In genomic region chr5:53023969-53024368, GRCh38 we compare ENCODE assay signal across 8 cellular contexts. TPM values are rescaled to one million over a fixed set of nuclear protein-coding genes. Genes with fewer than 3 reads are reported as not detected.
DNase-seq lines count a peak whose midpoint lies in the region; ATAC-seq and TF ChIP-seq lines count a peak whose summit lies in the region.

No MANE protein-coding gene starts in this region.

- POLR2A ChIA-PET in HCT116 (lab: Charles Lee): interaction anchor here (0.8 kb wide), 1 partner anchor 8 kb away, joined by 3 read pairs; no protein-coding TSS in a partner anchor

- no peak overlapping the region for H2AFZ ChIP-seq in HCT116 (ENCODE audit: low read depth, low read length, poor library complexity, severe bottlenecking)

- H3K4me3 ChIP-seq in HCT116 (replicated peaks in 1 of 2; ENCODE audit: low read depth in 1 of 2, low read length in 2 of 2) (no peak overlapping the region), gastroesophageal sphincter (no peak overlapping the region)

- ATAC-seq in GM18499 (IDR thresholded peaks at IDR 0.05; ENCODE audit: insufficient read depth, unreplicated experiment): peak; percentile 96
- ATAC-seq in HCT116: no peak
- peak; percentile 61 for ATAC-seq in gastroesophageal sphincter
- ATAC-seq in HG03571 (IDR thresholded peaks at IDR 0.05; ENCODE audit: unreplicated experiment): no peak

- intact Hi-C loops in HCT116 (cut with micrococcal nuclease) (no loop called here), cardiac septum (cut with DNase I) (no loop called here)

- RAD21 ChIA-PET in HCT116 (lab: Charles Lee; ENCODE audit: low non-redundant PET in 1 of 2, low total read pairs in 2 of 2, uncharacterized antibody in 2 of 2, unreplicated experiment in 2 of 2): no interaction called here

- H3K27me3 ChIP-seq in HCT116 (ENCODE audit: insufficient read depth, low read length) (no peaks in the 10 kb centered on the region), gastroesophageal sphincter (no peaks in the 10 kb centered on the region)

- no peaks in the 10 kb centered on the region for H3K9me3 ChIP-seq in HCT116 (ENCODE audit: control insufficient read depth in 1 of 2, insufficient read depth in 1 of 2, low read depth in 1 of 2, low read length in 2 of 2)
- no peaks in the 10 kb centered on the region for H3K9me3 ChIP-seq in gastroesophageal sphincter

- CTCF ChIA-PET in HCT116 (lab: Charles Lee): interaction anchor here (3.6 kb wide), 1 partner anchor 12 kb away, joined by 20 read pairs; no protein-coding TSS in a partner anchor

- H3K4me1 ChIP-seq in HCT116 (ENCODE audit: control insufficient read depth in 1 of 2, insufficient read depth in 2 of 2, low read length in 2 of 2) (peaks cover 17 to 19% of the 10 kb centered on the region in 2 experiments; a peak in 3 of 4 replicates), gastroesophageal sphincter (peaks cover 0 to 26% (median 2%) of the 10 kb centered on the region in 3 donors)

- no peak overlapping the region for H3K4me2 ChIP-seq in HCT116 (ENCODE audit: low read length)

- no peak overlapping the region for H3K9ac ChIP-seq in HCT116 (ENCODE audit: low read length)

- H3K9me2 ChIP-seq in HCT116 (ENCODE audit: insufficient read depth): no peaks in the 10 kb centered on the region

- no peak for TF ChIP-seq RAD21 in HCT116 (IDR thresholded peaks at IDR 0.05; ENCODE audit: low read depth)

- TF ChIP-seq POLR2A in HCT116 (IDR thresholded peaks at IDR 0.05; ENCODE audit: borderline replicate concordance, extremely low read depth, insufficient read depth, insufficient read length): no peak
- no peak for TF ChIP-seq POLR2A in gastroesophageal sphincter (IDR thresholded peaks at IDR 0.05)

- BruUV-seq in HCT116 (replicated peaks; lab: Mats Ljungman, UMichigan): no TSS peak

- H3K27ac ChIP-seq in HCT116 (ENCODE audit: low read depth, low read length) (no peak overlapping the region), gastroesophageal sphincter (peak overlapping the region in 1 of 4 donors; percentile 22)

- H3K36me3 ChIP-seq in HCT116 (ENCODE audit: control insufficient read depth in 1 of 2, insufficient read depth in 2 of 2, low read length in 2 of 2) (no peaks in the 10 kb centered on the region), gastroesophageal sphincter (no peaks in the 10 kb centered on the region)

- TF ChIP-seq CTCF in HCT116 (IDR thresholded peaks at IDR 0.05 in 2 of 3, conservative IDR thresholded peaks at IDR 0.05 in 1 of 3; ENCODE audit: borderline replicate concordance in 1 of 3, insufficient read depth in 1 of 3, low read depth in 2 of 3, low read length in 2 of 3) (no peak), gastroesophageal sphincter (IDR thresholded peaks at IDR 0.05) (no peak)

- WGBS in gastroesophageal sphincter (ENCODE audit: low coverage in 1 of 2), 2 donors: 33 to 45% methylated on average over 2 of the region's 2 CpGs

- H4K20me1 ChIP-seq in HCT116 (ENCODE audit: insufficient read depth): no peaks in the 10 kb centered on the region

- H3K79me2 ChIP-seq in HCT116 (ENCODE audit: insufficient read depth, low read length): peaks cover 9% of the 10 kb centered on the region

- TF ChIP-seq EP300 in gastroesophageal sphincter (IDR thresholded peaks at IDR 0.05): no peak

- DNase-seq in HCT116 (ENCODE audit: low read depth, low spot score) (no peak), NOMO-1 treated with DMSO at 0.1 percent for 48 hours (lab: John Stamatoyannopoulos, UW; ENCODE audit: unreplicated experiment) (peak; percentile 66), cardiac septum (ENCODE audit: low spot score) (no peak), NCI-H2029 treated with DMSO at 0.1 percent for 48 hours (lab: John Stamatoyannopoulos, UW) (no peak), NCI-H82 (lab: John Stamatoyannopoulos, UW) (no peak)

TF ChIP-seq in HCT116, 20 proteins besides CTCF, POLR2A, EP300 and RAD21:
- TF ChIP-seq ATF3 (IDR thresholded peaks at IDR 0.05): no peak
- TF ChIP-seq CEBPB (IDR thresholded peaks at IDR 0.05; ENCODE audit: low read depth): peak; percentile 90
TF ChIP-seq in HCT116: peak in this region for 1.

RNA-seq across cellular contexts. Expression of gene ITGA2, which starts 34.8 kb away (rescaled TPM):
- total RNA-seq in HCT116 (2021; ENCODE audit: unreplicated experiment) (36.6 TPM), gastroesophageal sphincter (10 to 100 TPM in 2 of 4 donors, 1 to 10 TPM in 2; 1.5 to 14.6 (median 10.0) TPM), cardiac septum (1.4 TPM)
- 7.4 and 10.8 TPM in 2 replicates for polyA plus RNA-seq in HCT116 (2012)

Comparison
In these comparisons a context has a peak if more than half of its experiments do, and no peak if none do; other contexts are left out.
1. ATAC-seq: peak in GM18499 (single experiment) and gastroesophageal sphincter (single experiment); none in HCT116 (single experiment) and HG03571 (single experiment).